ENCODE assay signal across 24 cellular contexts in genomic region chr16:23382279-23382678, GRCh38.
"Had no signal": no experiment of that assay in that cellular context is flagged by ENCODE, and none has a peak within 500 bp of the region (broad histone marks: within the 10 kb centered on the region; RNA-seq: fewer than 3 reads in every experiment).

No MANE protein-coding gene starts in this region.

- H3K27me3 ChIP-seq: gastroesophageal sphincter, right lobe of liver, tibial nerve had no signal

- H3K27me3 Mint-ChIP-seq: activated CD4-positive, alpha-beta T cell treated with anti-CD3 and anti-CD28 coated beads, Interleukin-2, amount 10 ng/mL, durations not matched to agents 7 days and 5 days; activated CD8-positive, alpha-beta memory T cell treated with anti-CD3 and anti-CD28 coated beads, Interleukin-2, amount 10 ng/mL, durations not matched to agents 7 days and 5 days had no signal

- H3K27ac ChIP-seq: epithelial cell of prostate, gastroesophageal sphincter, right lobe of liver, skin epidermis, tibial nerve, VCaP had no signal

- H3K4me3 ChIP-seq: gastroesophageal sphincter, right lobe of liver, skin epidermis, tibial nerve had no signal

- ATAC-seq: activated CD8-positive, alpha-beta memory T cell treated with anti-CD3 and anti-CD28 coated beads, Interleukin-2, amount 10 ng/mL, durations not matched to agents 7 days and 5 days; activated CD8-positive, alpha-beta T cell treated with anti-CD3 and anti-CD28 coated beads for 36 hours; activated naive CD8-positive, alpha-beta T cell treated with anti-CD3 and anti-CD28 coated beads, Interleukin-2, amount 50 U/mL, for 24 hours; gastroesophageal sphincter; right lobe of liver; stimulated activated naive CD8-positive, alpha-beta T cell treated with anti-CD3 and anti-CD28 coated beads, Interleukin-15, amount 100 ng/mL, for 72 hours had no signal

- DNase-seq: activated CD4-positive, alpha-beta T cell treated with anti-CD3 and anti-CD28 coated beads, Interleukin-2, amount 10 ng/mL, durations not matched to agents 7 days and 5 days; activated CD4-positive, CD25-positive, alpha-beta regulatory T cell treated with anti-CD3 and anti-CD28 coated beads, Interleukin-2, amount 50 U/mL, for 72 hours; activated CD8-positive, alpha-beta memory T cell treated with anti-CD3 and anti-CD28 coated beads, Interleukin-2, amount 10 ng/mL, durations not matched to agents 7 days and 5 days; activated CD8-positive, alpha-beta T cell treated with anti-CD3 and anti-CD28 coated beads for 36 hours; activated effector memory CD4-positive, alpha-beta T cell treated with anti-CD3 and anti-CD28 coated beads, Interleukin-2, amount 50 U/mL, for 16 hours; activated naive CD4-positive, alpha-beta T cell treated with anti-CD3 and anti-CD28 coated beads, Interleukin-2, amount 50 U/mL, for 16 hours; activated naive CD8-positive, alpha-beta T cell treated with anti-CD3 and anti-CD28 coated beads, Interleukin-2, amount 50 U/mL, for 24 hours; activated T-cell treated with anti-CD3 and anti-CD28 coated beads for 4 hours; cerebellar nuclear complex; cortex of kidney; endodermal cell; head of caudate nucleus; hypothalamus; mesendoderm; naive B cell; occipital lobe; stimulated activated CD4-positive, alpha-beta T cell treated with anti-CD3 and anti-CD28 coated beads, Interleukin-1b, Interleukin-23, amount 100 ng/mL, for 48 hours; stimulated activated naive CD8-positive, alpha-beta T cell treated with anti-CD3 and anti-CD28 coated beads, Interleukin-15, amount 100 ng/mL, for 72 hours had no signal

- H3K4me1 ChIP-seq: gastroesophageal sphincter, right lobe of liver, tibial nerve had no signal

- H3K4me3 Mint-ChIP-seq: activated CD4-positive, alpha-beta T cell treated with anti-CD3 and anti-CD28 coated beads, Interleukin-2, amount 10 ng/mL, durations not matched to agents 7 days and 5 days; activated CD8-positive, alpha-beta memory T cell treated with anti-CD3 and anti-CD28 coated beads, Interleukin-2, amount 10 ng/mL, durations not matched to agents 7 days and 5 days; activated CD8-positive, alpha-beta T cell treated with anti-CD3 and anti-CD28 coated beads for 36 hours; activated naive CD8-positive, alpha-beta T cell treated with anti-CD3 and anti-CD28 coated beads, Interleukin-2, amount 50 U/mL, for 24 hours; endodermal cell; naive B cell; stimulated activated naive CD8-positive, alpha-beta T cell treated with anti-CD3 and anti-CD28 coated beads, Interleukin-15, amount 100 ng/mL, for 72 hours had no signal

- H3K9me3 ChIP-seq: gastroesophageal sphincter, right lobe of liver, tibial nerve had no signal

- H3K27ac Mint-ChIP-seq: activated CD4-positive, alpha-beta T cell treated with anti-CD3 and anti-CD28 coated beads, Interleukin-2, amount 10 ng/mL, durations not matched to agents 7 days and 5 days; activated CD8-positive, alpha-beta memory T cell treated with anti-CD3 and anti-CD28 coated beads, Interleukin-2, amount 10 ng/mL, durations not matched to agents 7 days and 5 days; activated CD8-positive, alpha-beta T cell treated with anti-CD3 and anti-CD28 coated beads for 36 hours; activated naive CD8-positive, alpha-beta T cell treated with anti-CD3 and anti-CD28 coated beads, Interleukin-2, amount 50 U/mL, for 24 hours; endodermal cell; naive B cell; stimulated activated naive CD8-positive, alpha-beta T cell treated with anti-CD3 and anti-CD28 coated beads, Interleukin-15, amount 100 ng/mL, for 72 hours had no signal

- H3K4me1 Mint-ChIP-seq: activated CD4-positive, alpha-beta T cell treated with anti-CD3 and anti-CD28 coated beads, Interleukin-2, amount 10 ng/mL, durations not matched to agents 7 days and 5 days; activated CD8-positive, alpha-beta memory T cell treated with anti-CD3 and anti-CD28 coated beads, Interleukin-2, amount 10 ng/mL, durations not matched to agents 7 days and 5 days; activated naive CD8-positive, alpha-beta T cell treated with anti-CD3 and anti-CD28 coated beads, Interleukin-2, amount 50 U/mL, for 24 hours; endodermal cell; naive B cell; stimulated activated naive CD8-positive, alpha-beta T cell treated with anti-CD3 and anti-CD28 coated beads, Interleukin-15, amount 100 ng/mL, for 72 hours had no signal

- H3K36me3 Mint-ChIP-seq: activated CD8-positive, alpha-beta memory T cell treated with anti-CD3 and anti-CD28 coated beads, Interleukin-2, amount 10 ng/mL, durations not matched to agents 7 days and 5 days; naive B cell had no signal

- H3K36me3 ChIP-seq: right lobe of liver had no signal

- H3K9me3 Mint-ChIP-seq: activated CD4-positive, alpha-beta T cell treated with anti-CD3 and anti-CD28 coated beads, Interleukin-2, amount 10 ng/mL, durations not matched to agents 7 days and 5 days; activated CD8-positive, alpha-beta T cell treated with anti-CD3 and anti-CD28 coated beads for 36 hours; activated naive CD8-positive, alpha-beta T cell treated with anti-CD3 and anti-CD28 coated beads, Interleukin-2, amount 50 U/mL, for 24 hours; endodermal cell; naive B cell; stimulated activated naive CD8-positive, alpha-beta T cell treated with anti-CD3 and anti-CD28 coated beads, Interleukin-15, amount 100 ng/mL, for 72 hours had no signal
